16 cellular contexts compared by ENCODE assay signal in the genomic region with DNA sequence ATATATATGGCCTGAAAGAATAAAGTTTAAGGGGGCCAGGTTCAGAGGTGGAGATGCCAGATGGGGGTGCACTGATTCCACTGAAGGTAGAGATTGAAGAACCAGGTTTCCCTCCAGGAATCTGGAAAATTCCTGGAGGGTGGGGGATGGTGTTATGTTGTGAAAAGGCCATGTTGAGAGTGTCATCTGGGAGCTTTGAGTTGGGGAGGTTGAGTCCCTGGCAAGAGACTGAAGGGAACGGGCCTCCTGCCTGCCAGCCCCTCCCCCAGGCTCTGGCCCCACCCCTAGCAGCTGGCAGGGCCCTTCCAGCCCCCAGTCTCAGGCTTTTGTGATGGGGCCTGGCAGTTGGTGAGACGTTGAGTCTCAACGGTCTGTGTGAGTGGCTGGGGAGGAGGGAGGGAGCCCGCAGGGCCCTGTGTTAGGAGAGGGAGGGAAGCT.
DNase-seq lines count a peak whose midpoint lies in the region; ATAC-seq and TF ChIP-seq lines count a peak whose summit lies in the region.
"Had no signal": no experiment of that assay in that cellular context is flagged by ENCODE, and none has a peak within 500 bp of the region (broad histone marks: within the 10 kb centered on the region; RNA-seq: fewer than 3 reads in every experiment).

No MANE protein-coding gene starts in this region.

- peak; percentile 12 for TF ChIP-seq CTCF in AG09319 (IDR thresholded peaks at IDR 0.05; ENCODE audit: low read depth, low read length)
- TF ChIP-seq CTCF in WI38 (IDR thresholded peaks at IDR 0.05; ENCODE audit: low read depth, low read length) = 0 out of 2 replicates have a peak, but pooled peaks have one; percentile 16

- TF ChIP-seq EP300 in Ishikawa (IDR thresholded peaks at IDR 0.05; ENCODE audit: borderline replicate concordance) = no peak

- no peak overlapping the region for H3K4me3 ChIP-seq in WI38 (ENCODE audit: low read depth, low read length)
- H3K4me3 ChIP-seq: dorsolateral prefrontal cortex, heart left ventricle had no signal

- ATAC-seq in HG02884 (IDR thresholded peaks at IDR 0.05; ENCODE audit: unreplicated experiment) (no peak), HG03196 (IDR thresholded peaks at IDR 0.05; ENCODE audit: unreplicated experiment) (no peak)
- ATAC-seq: heart left ventricle; stimulated activated naive B cell treated with anti-CD40 and anti-IgM and Interleukin-4, amounts not matched to agents 10 μg/mL and 1 μg/mL and 100 μg/mL, for 72 hours had no signal

- DNase-seq in AG09319 (ENCODE audit: extremely low read depth, low read depth) (no peak), left kidney (ENCODE audit: low read depth, low spot score) (peak; percentile 33), DMS153 (lab: John Stamatoyannopoulos, UW) (no peak)
- no peak for DNase-seq in activated T-cell treated with anti-CD3 and anti-CD28 coated beads, Interleukin-2, amount 50 U/mL, for 48 hours
- DNase-seq: activated CD4-positive, alpha-beta T cell treated with anti-CD3 and anti-CD28 coated beads for 48 hours; activated naive CD8-positive, alpha-beta T cell treated with anti-CD3 and anti-CD28 coated beads, Interleukin-2, amount 10 ng/mL, durations not matched to agents 7 days and 5 days; heart left ventricle; NCI-H187 treated with DMSO at 0.1 percent for 48 hours; SIG-M5; stimulated activated CD4-positive, alpha-beta T cell treated with anti-CD3 and anti-CD28 coated beads, Interleukin-15, amount 100 ng/mL, for 24 hours; stimulated activated naive B cell treated with anti-CD40 and anti-IgM and Interleukin-4, amounts not matched to agents 10 μg/mL and 1 μg/mL and 100 μg/mL, for 72 hours had no signal

- TF ChIP-seq RAD21 in Ishikawa (IDR thresholded peaks at IDR 0.05; ENCODE audit: low read depth) = peak; percentile 32; the same call in 1 of the 2 replicates

TF ChIP-seq in Ishikawa, 13 proteins besides CTCF, POLR2A, EP300 and RAD21:
- no peak for TF ChIP-seq FOXM1 (IDR thresholded peaks at IDR 0.05; ENCODE audit: borderline replicate concordance, low read depth)
- TF ChIP-seq TAF1 (IDR thresholded peaks at IDR 0.05; ENCODE audit: low read depth) = no peak
- no peak for TF ChIP-seq TCF12 (IDR thresholded peaks at IDR 0.05; ENCODE audit: low read depth)
- no peak for TF ChIP-seq CEBPB (IDR thresholded peaks at IDR 0.05)
- no peak for TF ChIP-seq NFIC (IDR thresholded peaks at IDR 0.05)
